Comparison of ENCODE assay signal across 28 cellular contexts in the genomic region with DNA sequence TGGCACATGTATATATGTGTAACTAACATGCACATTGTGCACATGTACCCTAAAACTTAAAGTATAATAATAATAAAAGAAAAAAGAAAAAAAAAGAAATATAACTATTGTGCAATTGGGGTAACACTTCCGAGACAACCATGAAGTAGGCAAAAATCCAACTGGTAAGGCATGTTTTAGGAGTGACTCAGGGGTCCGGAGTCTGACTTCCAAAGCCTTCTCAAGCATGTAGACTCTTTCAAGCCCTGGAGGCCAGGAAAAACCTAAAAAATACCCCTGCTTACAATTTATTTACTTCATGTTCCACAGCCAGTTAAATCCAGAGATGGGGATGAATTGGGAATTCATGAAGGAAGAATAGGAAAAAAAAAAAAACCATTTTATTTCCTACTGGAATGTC.
DNase-seq lines count a peak whose midpoint lies in the region; ATAC-seq, FAIRE-seq and TF ChIP-seq lines count a peak whose summit lies in the region.
"Had no signal": no experiment of that assay in that cellular context is flagged by ENCODE, and none has a peak within 500 bp of the region (broad histone marks: within the 10 kb centered on the region; RNA-seq: fewer than 3 reads in every experiment).

No MANE protein-coding gene starts in this region.

- 47% methylated on average over 2 of the region's 2 CpGs for whole genome bisulfite sequencing in HepG2 (ENCODE audit: low lambda C conversion rate)

- no peak for TF ChIP-seq POLR2A in HepG2 (IDR thresholded peaks at IDR 0.05; ENCODE audit: insufficient read depth in 1 of 2, low read depth in 2 of 2, low read length in 2 of 2)

- H3K36me3 Mint-ChIP-seq in mesothelial cell of epicardium, result no peaks in the 10 kb centered on the region
- H3K36me3 Mint-ChIP-seq: CD4-positive, CD25-positive, alpha-beta regulatory T cell; natural killer cell had no signal

- POLR2A ChIA-PET in HepG2 (lab: Yijun Ruan, JAX), result no interaction called here

- no peaks in the 10 kb centered on the region for H3K79me2 ChIP-seq in HepG2 (ENCODE audit: insufficient read depth, low read length)

- no peak for ATAC-seq in HepG2
- ATAC-seq: activated CD4-positive, CD25-positive, alpha-beta regulatory T cell treated with anti-CD3 and anti-CD28 coated beads, Interleukin-2, amount 50 U/mL, for 24 hours; activated CD8-positive, alpha-beta T cell treated with anti-CD3 and anti-CD28 coated beads, Interleukin-2, amount 10 ng/mL, durations not matched to agents 7 days and 5 days; body of pancreas; left cardiac atrium; natural killer cell; right lobe of liver had no signal

- TF ChIP-seq EP300 in HepG2 (IDR thresholded peaks at IDR 0.05; ENCODE audit: low read depth in 2 of 2, low read length in 2 of 2) (no peak), HepG2 (CRISPR knock-in tag; IDR thresholded peaks at IDR 0.05; ENCODE audit: borderline replicate concordance) (no peak)

- no peak overlapping the region for H3K4me3 Mint-ChIP-seq in mesothelial cell of epicardium
- H3K4me3 Mint-ChIP-seq: activated CD8-positive, alpha-beta T cell treated with anti-CD3 and anti-CD28 coated beads, Interleukin-2, amount 10 ng/mL, durations not matched to agents 7 days and 5 days; activated T-cell treated with anti-CD3 and anti-CD28 coated beads, Interleukin-2, amount 50 U/mL, for 24 hours; CD4-positive, CD25-positive, alpha-beta regulatory T cell; natural killer cell had no signal

- no peak for FAIRE-seq in bronchial epithelial cell (lab: Jason Lieb, UNC)
- FAIRE-seq in HepG2 (lab: Jason Lieb, UNC), result no peak
- FAIRE-seq: GM12892, H1, HTR-8/SVneo had no signal

- H3K9ac ChIP-seq in HepG2 (ENCODE audit: insufficient read depth, low read depth, low read length), result no peak overlapping the region

- H3K4me3 ChIP-seq in bronchial epithelial cell (ENCODE audit: low read depth, low read length) (no peak overlapping the region), HepG2 (replicated peaks in 1 of 3; ENCODE audit: insufficient read depth in 1 of 3, low read depth in 2 of 3, low read length in 3 of 3) (no peak overlapping the region)
- H3K4me3 ChIP-seq: body of pancreas, ovary, right lobe of liver, suprapubic skin had no signal

- H3K4me1 ChIP-seq in HepG2 (ENCODE audit: insufficient read depth, low read length), result no peaks in the 10 kb centered on the region
- H3K4me1 ChIP-seq: body of pancreas, right lobe of liver, suprapubic skin had no signal

- BruUV-seq in HepG2 (replicated peaks; lab: Mats Ljungman, UMichigan), result no TSS peak

- H3K4me2 ChIP-seq in HepG2 (ENCODE audit: low read depth, low read length), result no peak overlapping the region

- no peak for TF ChIP-seq RAD21 in HepG2 (CRISPR knock-in tag; IDR thresholded peaks at IDR 0.05)

- no peak overlapping the region for H3K27ac ChIP-seq in HepG2 (ENCODE audit: extremely low read length, insufficient read depth, low read length)
- H3K27ac ChIP-seq: body of pancreas, ovary, right lobe of liver, suprapubic skin had no signal

- CTCF ChIA-PET in HepG2 (lab: Yijun Ruan, JAX; ENCODE audit: low intra/inter-chr PET ratio, low total read pairs), result no interaction called here

- H3K9me3 Mint-ChIP-seq in mesothelial cell of epicardium, result peaks cover 9% of the 10 kb centered on the region

- no peak overlapping the region for H3K27ac Mint-ChIP-seq in mesothelial cell of epicardium
- H3K27ac Mint-ChIP-seq: activated CD8-positive, alpha-beta T cell treated with anti-CD3 and anti-CD28 coated beads, Interleukin-2, amount 10 ng/mL, durations not matched to agents 7 days and 5 days; activated T-cell treated with anti-CD3 and anti-CD28 coated beads, Interleukin-2, amount 50 U/mL, for 24 hours; CD4-positive, CD25-positive, alpha-beta regulatory T cell; natural killer cell had no signal

- in situ Hi-C loops in HepG2 (cut with HindIII; ENCODE audit: extremely low pct_ligation_motif_present, low pct_unique_long_range_greater_than_20kb), result no loop called here

- intact Hi-C loops in HepG2 (cut with micrococcal nuclease; ENCODE audit: unreplicated experiment), result no loop called here

- no peaks in the 10 kb centered on the region for H3K9me3 ChIP-seq in HepG2 (ENCODE audit: low read length)
- H3K9me3 ChIP-seq: body of pancreas, ovary, right lobe of liver, suprapubic skin had no signal

- H2AFZ ChIP-seq in HepG2 (ENCODE audit: low read length), result no peak overlapping the region

- no peak for TF ChIP-seq CTCF in bronchial epithelial cell (IDR thresholded peaks at IDR 0.05; ENCODE audit: insufficient read depth, low read length, severe bottlenecking)
- TF ChIP-seq CTCF in mesothelial cell of epicardium (IDR thresholded peaks at IDR 0.05; ENCODE audit: unreplicated experiment), result no peak
- TF ChIP-seq CTCF in HepG2 (CRISPR knock-in tag; IDR thresholded peaks at IDR 0.05), result no peak

- H3K27me3 ChIP-seq in bronchial epithelial cell (ENCODE audit: control insufficient read depth, insufficient read depth, low read length), result no peaks in the 10 kb centered on the region
- H3K27me3 ChIP-seq in HepG2 (ENCODE audit: control insufficient read depth in 1 of 2, insufficient read depth in 2 of 2, low read length in 2 of 2), result no peaks in the 10 kb centered on the region
- H3K27me3 ChIP-seq: body of pancreas, ovary, right lobe of liver, suprapubic skin had no signal

- DNase-seq in AG20443 (ENCODE audit: low spot score) (peak; percentile 81), LHCN-M2 (ENCODE audit: low read depth) (peak; percentile 60), bronchial epithelial cell (ENCODE audit: low read depth) (peak; percentile 62), hepatic stellate cell (ENCODE audit: low spot score) (peak; percentile 45), mesothelial cell of epicardium (ENCODE audit: low spot score in 2 of 2, unreplicated experiment in 2 of 2) (no peak), T-helper 9 cell (no peak), HepG2 (ENCODE audit: low spot score) (no peak), NOMO-1 treated with DMSO at 0.1 percent for 48 hours (lab: John Stamatoyannopoulos, UW; ENCODE audit: unreplicated experiment) (no peak)
- DNase-seq: activated CD8-positive, alpha-beta T cell treated with anti-CD3 and anti-CD28 coated beads, Interleukin-2, amount 10 ng/mL, durations not matched to agents 7 days and 5 days; activated naive CD4-positive, alpha-beta T cell treated with anti-CD3 and anti-CD28 coated beads, Interleukin-2, amount 50 U/mL, for 16 hours; activated T-cell treated with anti-CD3 and anti-CD28 coated beads, Interleukin-2, amount 50 U/mL, for 24 hours; body of pancreas; CD4-positive, CD25-positive, alpha-beta regulatory T cell; cortex of kidney; DMS 273 treated with DMSO at 0.1 percent for 48 hours; Kasumi-1; left cardiac atrium; natural killer cell; NCI-H1105 treated with DMSO at 0.1 percent for 48 hours; NCI-H526 treated with DMSO at 0.1 percent for 48 hours; ovary; right lobe of liver; T1000 had no signal

- H3K36me3 ChIP-seq in bronchial epithelial cell (ENCODE audit: control insufficient read depth, insufficient read depth, low read length), result no peaks in the 10 kb centered on the region
- no peaks in the 10 kb centered on the region for H3K36me3 ChIP-seq in HepG2 (replicated peaks in 1 of 2; ENCODE audit: control insufficient read depth in 1 of 2, insufficient read depth in 2 of 2, low read length in 2 of 2)
- H3K36me3 ChIP-seq: ovary, right lobe of liver, suprapubic skin had no signal

- H4K20me1 ChIP-seq in HepG2 (ENCODE audit: insufficient read depth, low read length), result no peaks in the 10 kb centered on the region

- peaks cover 12% of the 10 kb centered on the region for H3K4me1 Mint-ChIP-seq in mesothelial cell of epicardium
- H3K4me1 Mint-ChIP-seq: CD4-positive, CD25-positive, alpha-beta regulatory T cell; natural killer cell had no signal

- H3K27me3 Mint-ChIP-seq in mesothelial cell of epicardium (ENCODE audit: low read depth), result no peaks in the 10 kb centered on the region
- H3K27me3 Mint-ChIP-seq: CD4-positive, CD25-positive, alpha-beta regulatory T cell had no signal

TF ChIP-seq in HepG2, 621 proteins besides CTCF, POLR2A, EP300 and RAD21:
- TF ChIP-seq, protein P1, sequence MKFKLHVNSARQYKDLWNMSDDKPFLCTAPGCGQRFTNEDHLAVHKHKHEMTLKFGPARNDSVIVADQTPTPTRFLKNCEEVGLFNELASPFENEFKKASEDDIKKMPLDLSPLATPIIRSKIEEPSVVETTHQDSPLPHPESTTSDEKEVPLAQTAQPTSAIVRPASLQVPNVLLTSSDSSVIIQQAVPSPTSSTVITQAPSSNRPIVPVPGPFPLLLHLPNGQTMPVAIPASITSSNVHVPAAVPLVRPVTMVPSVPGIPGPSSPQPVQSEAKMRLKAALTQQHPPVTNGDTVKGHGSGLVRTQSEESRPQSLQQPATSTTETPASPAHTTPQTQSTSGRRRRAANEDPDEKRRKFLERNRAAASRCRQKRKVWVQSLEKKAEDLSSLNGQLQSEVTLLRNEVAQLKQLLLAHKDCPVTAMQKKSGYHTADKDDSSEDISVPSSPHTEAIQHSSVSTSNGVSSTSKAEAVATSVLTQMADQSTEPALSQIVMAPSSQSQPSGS (CRISPR knock-in tag; IDR thresholded peaks at IDR 0.05), result no peak
- TF ChIP-seq, protein P2, sequence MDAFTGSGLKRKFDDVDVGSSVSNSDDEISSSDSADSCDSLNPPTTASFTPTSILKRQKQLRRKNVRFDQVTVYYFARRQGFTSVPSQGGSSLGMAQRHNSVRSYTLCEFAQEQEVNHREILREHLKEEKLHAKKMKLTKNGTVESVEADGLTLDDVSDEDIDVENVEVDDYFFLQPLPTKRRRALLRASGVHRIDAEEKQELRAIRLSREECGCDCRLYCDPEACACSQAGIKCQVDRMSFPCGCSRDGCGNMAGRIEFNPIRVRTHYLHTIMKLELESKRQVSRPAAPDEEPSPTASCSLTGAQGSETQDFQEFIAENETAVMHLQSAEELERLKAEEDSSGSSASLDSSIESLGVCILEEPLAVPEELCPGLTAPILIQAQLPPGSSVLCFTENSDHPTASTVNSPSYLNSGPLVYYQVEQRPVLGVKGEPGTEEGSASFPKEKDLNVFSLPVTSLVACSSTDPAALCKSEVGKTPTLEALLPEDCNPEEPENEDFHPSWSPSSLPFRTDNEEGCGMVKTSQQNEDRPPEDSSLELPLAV (CRISPR knock-in tag; conservative IDR thresholded peaks at IDR 0.05; ENCODE audit: low read depth), result no peak
- TF ChIP-seq MAZ (IDR thresholded peaks at IDR 0.05; ENCODE audit: borderline replicate concordance, low read depth, low read length) (no peak), MAZ (CRISPR knock-in tag; IDR thresholded peaks at IDR 0.05; ENCODE audit: low read depth) (no peak), SALL1 (CRISPR knock-in tag; IDR thresholded peaks at IDR 0.05) (no peak)

Comparison
In these comparisons a context has a peak if more than half of its experiments do, and no peak if none do; other contexts are left out.
1. DNase-seq: peak in AG20443 (single experiment), LHCN-M2 (single experiment), bronchial epithelial cell (single experiment) and hepatic stellate cell (single experiment); none in mesothelial cell of epicardium (0 of 2), T-helper 9 cell (single experiment), HepG2 (single experiment) and NOMO-1 treated with DMSO at 0.1 percent for 48 hours (single experiment).